In the genomic region with DNA sequence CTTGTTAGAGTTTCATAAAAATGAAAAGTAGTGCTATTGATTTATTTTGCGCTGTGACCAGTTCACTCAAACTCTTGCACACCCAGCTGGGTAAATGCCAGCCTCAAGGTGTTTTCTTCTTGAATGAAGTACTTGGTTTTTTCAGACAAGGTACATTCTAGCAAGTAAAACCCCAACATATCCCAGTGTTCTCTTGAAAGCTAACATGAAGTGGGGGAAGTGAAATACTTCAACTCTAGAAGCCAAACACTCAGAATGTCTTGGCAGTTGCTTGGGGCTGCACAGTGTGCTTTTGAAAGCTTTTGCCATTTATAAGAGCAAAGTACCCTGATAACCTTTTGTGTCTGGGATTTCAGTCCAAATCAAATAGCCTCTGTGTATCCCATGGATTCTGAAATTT, we compare ENCODE assay signal across 10 cellular contexts.
"Had no signal": no experiment of that assay in that cellular context is flagged by ENCODE, and none has a peak within 500 bp of the region (broad histone marks: within the 10 kb centered on the region; RNA-seq: fewer than 3 reads in every experiment).

No MANE protein-coding gene starts in this region.

- DNase-seq: activated CD4-positive, alpha-beta T cell treated with anti-CD3 and anti-CD28 coated beads for 36 hours; activated CD8-positive, alpha-beta memory T cell treated with anti-CD3 and anti-CD28 coated beads, Interleukin-2, amount 50 U/mL, for 48 hours; activated CD8-positive, alpha-beta T cell treated with anti-CD3 and anti-CD28 coated beads for 36 hours; caudate nucleus; effector CD4-positive, alpha-beta T cell; mesendoderm; T-cell; WERI-Rb-1 had no signal

- ATAC-seq: activated CD4-positive, alpha-beta T cell treated with anti-CD3 and anti-CD28 coated beads for 36 hours; activated CD8-positive, alpha-beta T cell treated with anti-CD3 and anti-CD28 coated beads for 36 hours; stimulated activated effector memory CD8-positive, alpha-beta T cell treated with anti-CD3 and anti-CD28 coated beads, Interleukin-12 subunit alpha, Interleukin-12 subunit beta, amount 100 ng/mL, for 72 hours; T-cell had no signal

- H3K4me3 ChIP-seq: coronary artery had no signal

- H3K36me3 ChIP-seq: WERI-Rb-1 had no signal

- H3K27ac ChIP-seq: coronary artery, WERI-Rb-1 had no signal
